Comparison of ENCODE assay signal across 33 cellular contexts in genomic region chr7:86995052-86995725, GRCh38.
"Had no signal": no experiment of that assay in that cellular context is flagged by ENCODE, and none has a peak within 500 bp of the region (broad histone marks: within the 10 kb centered on the region; RNA-seq: fewer than 3 reads in every experiment).

No MANE protein-coding gene starts in this region.

- H3K27me3 Mint-ChIP-seq: brain; stimulated activated memory B cell treated with anti-CD40 and anti-IgM and Interleukin-4, amounts not matched to agents 10 μg/mL and 1 μg/mL and 100 μg/mL, for 72 hours; type B pancreatic cell had no signal

- DNase-seq: activated CD4-positive, alpha-beta T cell treated with anti-CD3 and anti-CD28 coated beads for 48 hours; activated CD4-positive, alpha-beta T cell treated with anti-CD3 and anti-CD28 coated beads, Interleukin-2, amount 50 U/mL, for 48 hours; activated CD8-positive, alpha-beta memory T cell treated with anti-CD3 and anti-CD28 coated beads, Interleukin-2, amount 50 U/mL, for 4 hours; activated gamma-delta T cell; activated naive CD4-positive, alpha-beta T cell treated with anti-CD3 and anti-CD28 coated beads, Interleukin-2, amount 10 ng/mL, durations not matched to agents 7 days and 5 days; activated naive CD8-positive, alpha-beta T cell treated with anti-CD3 and anti-CD28 coated beads, Interleukin-2, amount 10 ng/mL, durations not matched to agents 7 days and 5 days; activated T-cell treated with anti-CD3 and anti-CD28 coated beads, Interleukin-2, amount 50 U/mL, for 1 hour; caudate nucleus; endodermal cell; foreskin keratinocyte; islet precursor cell; left cardiac atrium; naive B cell; nephron progenitor cell; ovary; stimulated activated CD4-positive, alpha-beta T cell treated with anti-CD3 and anti-CD28 coated beads, Interleukin-1b, Interleukin-23, amount 100 ng/mL, for 48 hours; stimulated activated CD4-positive, alpha-beta T cell treated with anti-CD3 and anti-CD28 coated beads, Interleukin-4, amount 100 ng/mL, for 4 hours; stimulated activated CD8-positive, alpha-beta memory T cell treated with anti-CD3 and anti-CD28 coated beads, Interleukin-4, amount 100 ng/mL, for 48 hours; stimulated activated naive CD8-positive, alpha-beta T cell treated with anti-CD3 and anti-CD28 coated beads, Interleukin-15, amount 100 ng/mL, for 72 hours; substantia nigra; T1000; uterus; WERI-Rb-1 had no signal

- H3K4me1 Mint-ChIP-seq: activated naive CD8-positive, alpha-beta T cell treated with anti-CD3 and anti-CD28 coated beads, Interleukin-2, amount 10 ng/mL, durations not matched to agents 7 days and 5 days; nephron progenitor cell; stimulated activated memory B cell treated with anti-CD40 and anti-IgM and Interleukin-4, amounts not matched to agents 10 μg/mL and 1 μg/mL and 100 μg/mL, for 72 hours had no signal

- H3K4me1 ChIP-seq: foreskin keratinocyte, uterus had no signal

- ATAC-seq: activated CD4-positive, CD25-positive, alpha-beta regulatory T cell treated with anti-CD3 and anti-CD28 coated beads, Interleukin-2, amount 50 U/mL, for 24 hours; esophagus mucosa; foreskin keratinocyte; left cardiac atrium; stimulated activated memory B cell treated with anti-CD40 and anti-IgM and Interleukin-4, amounts not matched to agents 10 μg/mL and 1 μg/mL and 100 μg/mL, for 72 hours; stimulated activated naive CD8-positive, alpha-beta T cell treated with anti-CD3 and anti-CD28 coated beads, Interleukin-15, amount 100 ng/mL, for 72 hours had no signal

- H3K4me3 Mint-ChIP-seq: activated naive CD4-positive, alpha-beta T cell treated with anti-CD3 and anti-CD28 coated beads, Interleukin-2, amount 10 ng/mL, durations not matched to agents 7 days and 5 days; activated naive CD8-positive, alpha-beta T cell treated with anti-CD3 and anti-CD28 coated beads, Interleukin-2, amount 10 ng/mL, durations not matched to agents 7 days and 5 days; brain; endodermal cell; mesothelial cell of epicardium; naive B cell; nephron progenitor cell; stimulated activated memory B cell treated with anti-CD40 and anti-IgM and Interleukin-4, amounts not matched to agents 10 μg/mL and 1 μg/mL and 100 μg/mL, for 72 hours; stimulated activated naive CD8-positive, alpha-beta T cell treated with anti-CD3 and anti-CD28 coated beads, Interleukin-15, amount 100 ng/mL, for 72 hours; type B pancreatic cell had no signal

- H3K4me3 ChIP-seq: ascending aorta, ovary, prostate gland, smooth muscle cell, uterus had no signal

- H3K9me3 Mint-ChIP-seq: activated naive CD4-positive, alpha-beta T cell treated with anti-CD3 and anti-CD28 coated beads, Interleukin-2, amount 10 ng/mL, durations not matched to agents 7 days and 5 days; endodermal cell; mesothelial cell of epicardium; nephron progenitor cell; stimulated activated memory B cell treated with anti-CD40 and anti-IgM and Interleukin-4, amounts not matched to agents 10 μg/mL and 1 μg/mL and 100 μg/mL, for 72 hours; stimulated activated naive CD8-positive, alpha-beta T cell treated with anti-CD3 and anti-CD28 coated beads, Interleukin-15, amount 100 ng/mL, for 72 hours; type B pancreatic cell had no signal

- H3K9me3 ChIP-seq: ascending aorta, neutrophil, ovary, prostate gland, uterus had no signal

- H3K36me3 Mint-ChIP-seq: activated naive CD4-positive, alpha-beta T cell treated with anti-CD3 and anti-CD28 coated beads, Interleukin-2, amount 10 ng/mL, durations not matched to agents 7 days and 5 days; activated naive CD8-positive, alpha-beta T cell treated with anti-CD3 and anti-CD28 coated beads, Interleukin-2, amount 10 ng/mL, durations not matched to agents 7 days and 5 days; mesothelial cell of epicardium; stimulated activated memory B cell treated with anti-CD40 and anti-IgM and Interleukin-4, amounts not matched to agents 10 μg/mL and 1 μg/mL and 100 μg/mL, for 72 hours had no signal

- H3K27me3 ChIP-seq: ascending aorta, foreskin keratinocyte, neutrophil, ovary, uterus had no signal

- H3K4me2 ChIP-seq: smooth muscle cell had no signal

- H3K27ac ChIP-seq: ascending aorta, foreskin keratinocyte, neutrophil, ovary, prostate gland, uterus, WERI-Rb-1 had no signal

- H3K36me3 ChIP-seq: ascending aorta, neutrophil, ovary, prostate gland, WERI-Rb-1 had no signal

- H3K27ac Mint-ChIP-seq: activated naive CD4-positive, alpha-beta T cell treated with anti-CD3 and anti-CD28 coated beads, Interleukin-2, amount 10 ng/mL, durations not matched to agents 7 days and 5 days; activated naive CD8-positive, alpha-beta T cell treated with anti-CD3 and anti-CD28 coated beads, Interleukin-2, amount 10 ng/mL, durations not matched to agents 7 days and 5 days; endodermal cell; mesothelial cell of epicardium; nephron progenitor cell; stimulated activated memory B cell treated with anti-CD40 and anti-IgM and Interleukin-4, amounts not matched to agents 10 μg/mL and 1 μg/mL and 100 μg/mL, for 72 hours; stimulated activated naive CD8-positive, alpha-beta T cell treated with anti-CD3 and anti-CD28 coated beads, Interleukin-15, amount 100 ng/mL, for 72 hours; type B pancreatic cell had no signal
